8 cellular contexts compared by ENCODE assay signal in the genomic region with DNA sequence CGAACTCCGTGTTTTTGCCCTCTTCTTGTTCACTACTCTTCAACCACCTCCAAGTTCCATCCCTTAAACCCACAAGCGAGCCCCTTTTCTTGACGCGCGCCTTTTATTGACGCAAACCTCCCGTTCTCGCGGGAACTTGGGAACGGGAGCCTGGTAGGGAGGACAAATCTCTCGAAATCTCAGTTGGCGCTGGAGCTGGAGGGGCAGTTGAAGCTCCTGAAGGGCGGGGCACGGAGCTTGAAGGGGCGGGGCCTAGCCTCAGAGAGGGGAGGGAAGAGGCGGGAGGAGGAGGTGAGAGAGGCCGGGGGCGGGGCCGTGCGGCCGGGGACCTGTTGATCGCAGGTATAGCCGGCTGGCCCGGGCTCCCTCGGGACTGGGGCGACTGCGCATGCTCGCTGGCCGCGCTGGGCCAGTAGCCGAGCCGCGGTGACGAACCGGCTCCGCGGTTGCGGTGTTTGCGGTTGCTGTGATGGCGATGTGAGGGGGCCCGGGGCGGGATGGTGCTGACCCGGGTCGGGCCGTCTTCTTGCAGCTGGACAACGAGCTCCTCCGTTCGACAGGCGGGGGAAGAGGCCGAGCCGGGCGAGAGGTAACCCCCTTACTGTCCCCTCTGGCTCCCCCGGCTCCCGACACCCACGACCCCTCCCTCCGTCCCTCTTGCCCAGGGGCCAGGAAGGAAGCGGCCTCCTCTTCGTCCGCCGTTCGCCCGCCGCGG. TPM values are rescaled to one million over a fixed set of nuclear protein-coding genes. Genes with fewer than 3 reads are reported as not detected.
DNase-seq lines count a peak whose midpoint lies in the region; ATAC-seq, FAIRE-seq and TF ChIP-seq lines count a peak whose summit lies in the region.

A gene (plus strand): TSS at position 395 of the 715 bp plus-strand sequence. CDS start 14,835 bp downstream, outside the sequence.

- H3K4me3 Mint-ChIP-seq in chondrocyte (ENCODE audit: unreplicated experiment): peak within 1 kb of the TSS; percentile 95

- no peaks in the 10 kb centered on the region for H3K9me3 Mint-ChIP-seq in chondrocyte (ENCODE audit: low read depth)

- TF ChIP-seq CTCF in chondrocyte (IDR thresholded peaks at IDR 0.05): no peak
- no peak for TF ChIP-seq CTCF in kidney (IDR thresholded peaks at IDR 0.05; ENCODE audit: borderline replicate concordance, extremely low read depth, insufficient read depth)

- DNase-seq in AG08396 (ENCODE audit: low spot score) (peak; percentile 96), NCI-H345 treated with DMSO at 0.1 percent for 48 hours (lab: John Stamatoyannopoulos, UW; ENCODE audit: unreplicated experiment) (peak; percentile 98), chondrocyte (ENCODE audit: low spot score) (peak; percentile 97), kidney (peak; percentile 99)
- peak; percentile 90 for DNase-seq in activated CD4-positive, alpha-beta T cell treated with anti-CD3 and anti-CD28 coated beads for 1 hour
- DNase-seq in stimulated activated CD4-positive, alpha-beta T cell treated with anti-CD3 and anti-CD28 coated beads, Interleukin-15, amount 100 ng/mL, for 24 hours: peak; percentile 97

- no peaks in the 10 kb centered on the region for H3K36me3 Mint-ChIP-seq in chondrocyte (ENCODE audit: low read depth)

- no peaks in the 10 kb centered on the region for H3K9me3 ChIP-seq in kidney (ENCODE audit: control insufficient read depth in 1 of 2, low read length in 2 of 2)

- peaks cover 4 to 5% of the 10 kb centered on the region in 2 donors for H3K4me1 ChIP-seq in kidney (ENCODE audit: control insufficient read depth in 1 of 2, insufficient read depth in 1 of 2, low read depth in 1 of 2, low read length in 2 of 2)

- H3K9ac ChIP-seq in kidney (ENCODE audit: low read length in 2 of 2): peak within 1 kb of the TSS; percentile 90 to 94

- H3K36me3 ChIP-seq in kidney (ENCODE audit: control insufficient read depth in 1 of 2, insufficient read depth in 2 of 2, low read length in 2 of 2): peaks cover 0 to 2% of the 10 kb centered on the region in 2 donors

- peaks cover 19% of the 10 kb centered on the region for H3K4me1 Mint-ChIP-seq in chondrocyte (ENCODE audit: low read depth)

- ATAC-seq in GM19023 (IDR thresholded peaks at IDR 0.05; ENCODE audit: unreplicated experiment) (peak; percentile 87), HG03280 (IDR thresholded peaks at IDR 0.05; ENCODE audit: unreplicated experiment) (peak; percentile 87)

- FAIRE-seq in kidney (lab: Jason Lieb, UNC): peak; percentile 62

- intact Hi-C loops in kidney (cut with DNase I): no loop called here

- peak within 1 kb of the TSS; percentile 86 to 99 for H3K4me3 ChIP-seq in kidney (ENCODE audit: low read length in 2 of 2)

- peak within 1 kb of the TSS; percentile 93 for H3K27ac Mint-ChIP-seq in chondrocyte (ENCODE audit: unreplicated experiment)

- peak within 1 kb of the TSS; percentile 60 to 86 for H3K27ac ChIP-seq in kidney (ENCODE audit: low read depth in 2 of 2, low read length in 2 of 2)

- no peaks in the 10 kb centered on the region for H3K27me3 Mint-ChIP-seq in chondrocyte (ENCODE audit: low read depth)

RNA-seq across cellular contexts. Expression of the gene that starts here (rescaled TPM):
- 8.8 to 11.9 TPM (median 10.6 TPM) in 3 replicates for total RNA-seq in chondrocyte
- total RNA-seq in kidney: 48.4 TPM
- 8.5 TPM for polyA plus RNA-seq in kidney (ENCODE audit: insufficient read depth, low read depth, low replicate concordance)

Comparison
In these comparisons a context has a peak if more than half of its experiments do, and no peak if none do; other contexts are left out.
1. Peak in every context shown above with its lines: DNase-seq, ATAC-seq, H3K4me3 ChIP-seq and H3K27ac ChIP-seq.